ENCODE assay signal across 8 cellular contexts in genomic region chr13:110915057-110915873, GRCh38. TPM values are rescaled to one million over a fixed set of nuclear protein-coding genes. Genes with fewer than 3 reads are reported as not detected.
A peak's percentile ranks its signal among the peaks of the same experiment; 100 is the strongest.
DNase-seq lines count a peak whose midpoint lies in the region; TF ChIP-seq lines count a peak whose summit lies in the region.

TSS of gene ANKRD10 (minus strand) at chr13:110915069. CDS start at chr13:110914934, 135 bp downstream.

- DNase-seq in COLO829 (ENCODE audit: low spot score) (peak; percentile 98), GM20000 (ENCODE audit: low spot score) (peak; percentile 99), HT-29 (ENCODE audit: low spot score) (peak; percentile 100), medulla oblongata (ENCODE audit: extremely low spot score) (peak; percentile 98)
- DNase-seq in NK-92 treated with Interleukin-12 subunit alpha and Interleukin-12 subunit beta, amount 100 ng/mL, for 24 hours (lab: John Stamatoyannopoulos, UW) = peak; percentile 100
- peak; percentile 99 for DNase-seq in activated CD8-positive, alpha-beta memory T cell treated with anti-CD3 and anti-CD28 coated beads for 24 hours
- peak; percentile 89 for DNase-seq in effector CD8-positive, alpha-beta T cell (lab: John Stamatoyannopoulos, UW)
- peak; percentile 84 for DNase-seq in stimulated activated CD8-positive, alpha-beta memory T cell treated with anti-CD3 and anti-CD28 coated beads, Interleukin-12 subunit alpha, Interleukin-12 subunit beta, amount 100 ng/mL, for 1 hour (ENCODE audit: low read depth)

- TF ChIP-seq CTCF in GM20000 (IDR thresholded peaks at IDR 0.05; ENCODE audit: extremely low read depth, missing control alignments) = peak; percentile 70

RNA-seq across cellular contexts. Expression of gene ANKRD10, which starts in this region (rescaled TPM):
- 279 and 308 TPM in 2 replicates for total RNA-seq in HT-29 (2014; rRNA removed; shearing (Covaris generic))

Comparison
In these comparisons a context has a peak if more than half of its experiments do, and no peak if none do; other contexts are left out.
1. Peak in every context shown above with its lines: DNase-seq.